Comparison of ENCODE assay signal across 10 cellular contexts in the genomic region with DNA sequence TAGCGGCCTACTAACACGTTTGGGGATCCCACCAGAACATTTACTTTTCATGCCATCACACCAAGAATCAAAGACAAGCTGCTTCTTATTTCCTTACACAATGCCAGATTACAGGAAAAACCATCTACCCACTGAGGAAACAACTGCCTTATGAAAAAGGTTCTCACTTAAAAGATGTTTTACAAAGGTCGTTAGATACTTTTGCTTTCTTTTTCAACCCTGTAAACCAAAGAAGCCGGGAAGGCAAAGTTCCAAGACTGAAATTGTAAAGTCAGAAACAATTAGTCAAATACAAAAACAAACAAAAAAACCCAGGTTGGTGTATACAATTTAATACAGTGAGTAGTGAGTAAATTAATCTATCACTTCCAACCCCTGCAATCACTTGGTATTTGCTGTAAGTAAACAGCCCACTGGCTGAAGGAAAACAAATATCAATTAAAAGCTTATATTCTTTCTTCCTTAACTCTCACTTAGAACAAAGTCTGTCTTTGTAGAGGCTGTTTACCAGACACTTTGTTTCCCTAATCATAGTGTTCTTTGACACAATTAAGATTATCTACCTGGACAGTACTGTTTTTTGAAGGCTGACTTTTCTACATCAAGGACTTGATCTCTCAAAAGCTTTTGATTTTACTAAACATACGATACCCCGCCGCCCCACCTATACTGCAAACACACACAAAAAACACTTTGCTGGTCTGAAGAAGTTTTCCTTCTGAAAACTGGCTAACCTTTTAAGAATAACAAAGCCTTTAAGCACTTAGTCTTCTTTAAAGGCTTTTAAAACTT. TPM values are rescaled to one million over a fixed set of nuclear protein-coding genes. Genes with fewer than 3 reads are reported as not detected.
A peak's percentile ranks its signal among the peaks of the same experiment; 100 is the strongest.
DNase-seq lines count a peak whose midpoint lies in the region; ATAC-seq and TF ChIP-seq lines count a peak whose summit lies in the region.
"Had no signal": no experiment of that assay in that cellular context is flagged by ENCODE, and none has a peak within 500 bp of the region (broad histone marks: within the 10 kb centered on the region; RNA-seq: fewer than 3 reads in every experiment).

No MANE protein-coding gene starts in this region.

- POLR2A ChIA-PET in activated CD4-positive, alpha-beta memory T cell treated with anti-CD3 and anti-CD28 coated beads for 36 hours (lab: Charles Lee), result interaction anchor here (0.6 to 1.4 kb wide), 2 partner anchors 17 to 20 kb away, joined by 3 to 5 read pairs; no protein-coding TSS in a partner anchor

- peak overlapping the region; percentile 77 for H3K27ac Mint-ChIP-seq in activated CD4-positive, alpha-beta T cell treated with anti-CD3 and anti-CD28 coated beads, Interleukin-2, amount 10 ng/mL, durations not matched to agents 24 days and 14 days
- H3K27ac Mint-ChIP-seq in activated CD4-positive, alpha-beta memory T cell treated with anti-CD3 and anti-CD28 coated beads for 36 hours, result peak overlapping the region; percentile 56
- H3K27ac Mint-ChIP-seq in stimulated activated naive B cell treated with anti-CD40 and anti-IgM and Interleukin-4, amounts not matched to agents 10 μg/mL and 1 μg/mL and 100 μg/mL, for 72 hours, result no peak overlapping the region

- CTCF ChIA-PET in activated CD4-positive, alpha-beta memory T cell treated with anti-CD3 and anti-CD28 coated beads for 36 hours (lab: Charles Lee), result no interaction called here

- intact Hi-C loops in activated CD4-positive, alpha-beta T cell treated with anti-CD3 and anti-CD28 coated beads, Interleukin-2, amount 10 ng/mL, durations not matched to agents 24 days and 14 days (cut with micrococcal nuclease), result no loop called here
- intact Hi-C loops in activated CD4-positive, alpha-beta memory T cell treated with anti-CD3 and anti-CD28 coated beads for 36 hours (cut with micrococcal nuclease), result loop anchor here (1.0 to 2.0 kb wide), 2 partner anchors 19 kb away; a partner anchor contains a TSS

- H3K4me1 Mint-ChIP-seq in activated CD4-positive, alpha-beta T cell treated with anti-CD3 and anti-CD28 coated beads, Interleukin-2, amount 10 ng/mL, durations not matched to agents 24 days and 14 days, result peaks cover 33% of the 10 kb centered on the region
- peaks cover 42% of the 10 kb centered on the region for H3K4me1 Mint-ChIP-seq in activated CD4-positive, alpha-beta memory T cell treated with anti-CD3 and anti-CD28 coated beads for 36 hours (ENCODE audit: low read depth)
- H3K4me1 Mint-ChIP-seq in stimulated activated naive B cell treated with anti-CD40 and anti-IgM and Interleukin-4, amounts not matched to agents 10 μg/mL and 1 μg/mL and 100 μg/mL, for 72 hours, result peaks cover 10 to 13% of the 10 kb centered on the region in 2 donors

- H3K4me3 ChIP-seq in fibroblast of villous mesenchyme (ENCODE audit: low read depth, low read length), result peak overlapping the region; percentile 29

- DNase-seq in activated CD4-positive, alpha-beta T cell treated with anti-CD3 and anti-CD28 coated beads, Interleukin-2, amount 10 ng/mL, durations not matched to agents 24 days and 14 days, result peak; percentile 61
- DNase-seq in activated CD4-positive, alpha-beta T cell treated with anti-CD3 and anti-CD28 coated beads for 4 hours, result no peak
- DNase-seq in activated CD4-positive, alpha-beta memory T cell treated with anti-CD3 and anti-CD28 coated beads for 36 hours, result no peak
- DNase-seq in fibroblast of villous mesenchyme (ENCODE audit: low read depth) (peak; percentile 53), GOT3 (lab: John Stamatoyannopoulos, UW) (no peak), H4 (ENCODE audit: low spot score) (no peak)
- no peak for DNase-seq in stimulated activated naive B cell treated with anti-CD40 and anti-IgM and Interleukin-4, amounts not matched to agents 10 μg/mL and 1 μg/mL and 100 μg/mL, for 72 hours
- DNase-seq: ACHN; activated effector memory CD4-positive, alpha-beta T cell treated with anti-CD3 and anti-CD28 coated beads, Interleukin-2, amount 50 U/mL, for 16 hours had no signal

- H3K4me3 Mint-ChIP-seq in activated CD4-positive, alpha-beta T cell treated with anti-CD3 and anti-CD28 coated beads, Interleukin-2, amount 10 ng/mL, durations not matched to agents 24 days and 14 days, result peak overlapping the region; percentile 67
- peak overlapping the region; percentile 44 for H3K4me3 Mint-ChIP-seq in activated CD4-positive, alpha-beta memory T cell treated with anti-CD3 and anti-CD28 coated beads for 36 hours
- peak overlapping the region; percentile 25 to 43 for H3K4me3 Mint-ChIP-seq in stimulated activated naive B cell treated with anti-CD40 and anti-IgM and Interleukin-4, amounts not matched to agents 10 μg/mL and 1 μg/mL and 100 μg/mL, for 72 hours

- ATAC-seq in stimulated activated naive B cell treated with anti-CD40 and anti-IgM and Interleukin-4, amounts not matched to agents 10 μg/mL and 1 μg/mL and 100 μg/mL, for 72 hours (replicated peaks), result no peak
- no peak for ATAC-seq in GM21737 (IDR thresholded peaks at IDR 0.05; ENCODE audit: unreplicated experiment)

- peaks cover 5% of the 10 kb centered on the region for H3K9me3 Mint-ChIP-seq in activated CD4-positive, alpha-beta T cell treated with anti-CD3 and anti-CD28 coated beads, Interleukin-2, amount 10 ng/mL, durations not matched to agents 24 days and 14 days
- peaks cover 7% of the 10 kb centered on the region for H3K9me3 Mint-ChIP-seq in activated CD4-positive, alpha-beta memory T cell treated with anti-CD3 and anti-CD28 coated beads for 36 hours
- peaks cover 0 to 2% of the 10 kb centered on the region in 2 donors for H3K9me3 Mint-ChIP-seq in stimulated activated naive B cell treated with anti-CD40 and anti-IgM and Interleukin-4, amounts not matched to agents 10 μg/mL and 1 μg/mL and 100 μg/mL, for 72 hours

- peaks cover 49% of the 10 kb centered on the region for H3K36me3 Mint-ChIP-seq in activated CD4-positive, alpha-beta T cell treated with anti-CD3 and anti-CD28 coated beads, Interleukin-2, amount 10 ng/mL, durations not matched to agents 24 days and 14 days (ENCODE audit: low read depth)
- H3K36me3 Mint-ChIP-seq in activated CD4-positive, alpha-beta memory T cell treated with anti-CD3 and anti-CD28 coated beads for 36 hours, result peaks cover 34% of the 10 kb centered on the region
- H3K36me3 Mint-ChIP-seq in stimulated activated naive B cell treated with anti-CD40 and anti-IgM and Interleukin-4, amounts not matched to agents 10 μg/mL and 1 μg/mL and 100 μg/mL, for 72 hours, result peaks cover 36 to 39% of the 10 kb centered on the region in 2 donors

- TF ChIP-seq CTCF in fibroblast of villous mesenchyme (IDR thresholded peaks at IDR 0.05; ENCODE audit: insufficient read depth, low read depth, low read length), result no peak

- no peaks in the 10 kb centered on the region for H3K27me3 Mint-ChIP-seq in activated CD4-positive, alpha-beta T cell treated with anti-CD3 and anti-CD28 coated beads, Interleukin-2, amount 10 ng/mL, durations not matched to agents 24 days and 14 days
- no peaks in the 10 kb centered on the region for H3K27me3 Mint-ChIP-seq in activated CD4-positive, alpha-beta memory T cell treated with anti-CD3 and anti-CD28 coated beads for 36 hours
- no peaks in the 10 kb centered on the region for H3K27me3 Mint-ChIP-seq in stimulated activated naive B cell treated with anti-CD40 and anti-IgM and Interleukin-4, amounts not matched to agents 10 μg/mL and 1 μg/mL and 100 μg/mL, for 72 hours

RNA-seq across cellular contexts. Expression of a gene that starts 18.1 kb away (rescaled TPM):
- 20.2 TPM in 2 replicates for total RNA-seq in activated CD4-positive, alpha-beta T cell treated with anti-CD3 and anti-CD28 coated beads, Interleukin-2, amount 10 ng/mL, durations not matched to agents 24 days and 14 days
- 10 to 100 TPM; 15.4 to 16.8 TPM for total RNA-seq in activated CD4-positive, alpha-beta memory T cell treated with anti-CD3 and anti-CD28 coated beads for 36 hours
- 21.6 and 37.1 TPM in 2 replicates for total RNA-seq in fibroblast of villous mesenchyme
- total RNA-seq in H4 (2014; rRNA removed; shearing (Covaris generic)), result 37.3 and 42.5 TPM in 2 replicates

Comparison
In these comparisons a context has a peak if more than half of its experiments do, and no peak if none do; other contexts are left out.
1. DNase-seq: peak in activated CD4-positive, alpha-beta T cell treated with anti-CD3 and anti-CD28 coated beads, Interleukin-2, amount 10 ng/mL, durations not matched to agents 24 days and 14 days (single experiment) and fibroblast of villous mesenchyme (single experiment); none in activated CD4-positive, alpha-beta T cell treated with anti-CD3 and anti-CD28 coated beads for 4 hours (0 of 2), activated CD4-positive, alpha-beta memory T cell treated with anti-CD3 and anti-CD28 coated beads for 36 hours (single experiment), stimulated activated naive B cell treated with anti-CD40 and anti-IgM and Interleukin-4, amounts not matched to agents 10 μg/mL and 1 μg/mL and 100 μg/mL, for 72 hours (single experiment), GOT3 (single experiment) and H4 (single experiment).
2. Peak in every context shown above with its lines, with median percentiles within 50 percentile points of each other: H3K4me3 Mint-ChIP-seq.